In the genomic region with DNA sequence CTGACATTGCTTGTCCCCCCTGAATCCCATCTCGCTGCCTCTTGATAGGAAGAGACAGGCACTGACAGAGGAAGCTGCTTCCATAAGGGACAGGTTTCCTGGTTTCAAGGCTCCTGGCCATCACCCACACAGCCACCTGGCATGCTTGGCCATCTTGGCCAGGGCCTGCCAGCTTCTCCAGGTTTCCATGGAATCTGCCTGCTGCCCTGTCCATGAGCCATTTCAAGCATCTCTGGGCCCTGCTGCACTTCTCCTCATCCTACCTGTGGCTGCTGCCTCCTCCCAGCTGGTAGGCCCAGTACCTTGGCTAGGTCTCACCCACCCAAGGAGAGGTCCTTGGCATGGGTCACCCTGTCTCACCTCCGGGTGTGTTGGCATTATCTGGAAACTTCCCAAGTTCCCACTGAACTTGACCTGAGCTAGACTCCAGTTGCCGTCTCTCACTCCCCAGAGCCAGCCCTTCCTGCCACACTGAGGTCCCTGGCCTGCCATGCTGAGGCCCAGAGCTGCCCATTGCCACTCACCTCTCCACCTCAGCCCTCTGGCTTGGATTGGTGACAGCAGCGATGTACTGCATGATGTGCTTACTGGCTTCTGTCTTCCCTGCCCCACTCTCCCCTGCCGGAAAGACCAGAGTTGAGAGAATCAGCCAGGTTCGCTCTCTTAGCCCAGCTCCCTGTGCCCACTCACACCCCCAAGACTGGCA, we compare ENCODE assay signal across 17 cellular contexts. TPM values are rescaled to one million over a fixed set of nuclear protein-coding genes. Genes with fewer than 3 reads are reported as not detected.
A peak's percentile ranks its signal among the peaks of the same experiment; 100 is the strongest.
DNase-seq lines count a peak whose midpoint lies in the region; ATAC-seq, FAIRE-seq and TF ChIP-seq lines count a peak whose summit lies in the region.
"Had no signal": no experiment of that assay in that cellular context is flagged by ENCODE, and none has a peak within 500 bp of the region (broad histone marks: within the 10 kb centered on the region; RNA-seq: fewer than 3 reads in every experiment).

No MANE protein-coding gene starts in this region.

- no peak overlapping the region for H3K4me2 ChIP-seq in neural progenitor cell

- TF ChIP-seq CTCF in neural progenitor cell (IDR thresholded peaks at IDR 0.05) (no peak), Peyer's patch (IDR thresholded peaks at IDR 0.05) (no peak)

- peaks cover 70% of the 10 kb centered on the region for H3K4me1 Mint-ChIP-seq in activated CD4-positive, alpha-beta T cell treated with anti-CD3 and anti-CD28 coated beads for 36 hours
- peaks cover 40% of the 10 kb centered on the region for H3K4me1 Mint-ChIP-seq in activated T-helper 2 cell treated with anti-CD3 and anti-CD28 coated beads, Interferon-gamma antibody, Interleukin-2, Interleukin-4, amounts not matched to agents 10 μg/mL and 5 μg/mL and 100 μg/mL, durations not matched to agents 14 hours and 24 hours and 36 hours (ENCODE audit: low read depth)
- peaks cover 3% of the 10 kb centered on the region for H3K4me1 Mint-ChIP-seq in neural progenitor cell

- H3K9ac ChIP-seq in neural progenitor cell = no peak overlapping the region

- no peak overlapping the region for H2AFZ ChIP-seq in neural progenitor cell (replicated peaks)

- TF ChIP-seq POLR2A in GM12891 (IDR thresholded peaks at IDR 0.05; ENCODE audit: low read depth, low read length) (peak; percentile 8; the same call in 1 of the 2 replicates), Peyer's patch (IDR thresholded peaks at IDR 0.05) (no peak)

- no peaks in the 10 kb centered on the region for H3K79me2 ChIP-seq in neural progenitor cell (ENCODE audit: low read depth)

- POLR2A ChIA-PET in activated CD4-positive, alpha-beta T cell treated with anti-CD3 and anti-CD28 coated beads for 36 hours (lab: Charles Lee) = interaction anchor here (0.6 kb wide), 1 partner anchor 123 kb away, joined by 3 read pairs; no protein-coding TSS in a partner anchor

- no peak overlapping the region for H3K27ac ChIP-seq in neural progenitor cell
- H3K27ac ChIP-seq in Peyer's patch = peak overlapping the region in 1 of 4 donors; percentile 85
- H3K27ac ChIP-seq: brain microvascular endothelial cell, SK-N-MC had no signal

- DNase-seq in activated CD4-positive, alpha-beta T cell treated with anti-CD3 and anti-CD28 coated beads for 36 hours = peak; percentile 11
- no peak for DNase-seq in activated CD4-positive, alpha-beta T cell treated with anti-CD3 and anti-CD28 coated beads, Interleukin-2, amount 50 U/mL, for 1 hour
- DNase-seq in GM12891 (ENCODE audit: insufficient read length, low spot score) (no peak), neural progenitor cell (ENCODE audit: low spot score) (no peak), Peyer's patch (no peak), T-helper 9 cell (no peak), HuH-7.5 (ENCODE audit: low spot score) (no peak)
- no peak for DNase-seq in activated T-helper 2 cell treated with anti-CD3 and anti-CD28 coated beads, Interferon-gamma antibody, Interleukin-2, Interleukin-4, amounts not matched to agents 10 μg/mL and 5 μg/mL and 100 μg/mL, durations not matched to agents 14 hours and 24 hours and 36 hours (ENCODE audit: low spot score)
- DNase-seq: brain microvascular endothelial cell; effector CD4-positive, alpha-beta T cell; NCI-H146; occipital lobe had no signal

- CTCF ChIA-PET in activated CD4-positive, alpha-beta T cell treated with anti-CD3 and anti-CD28 coated beads for 36 hours (lab: Charles Lee) = interaction anchor here (0.5 to 1.2 kb wide), 5 partner anchors 26 to 309 kb away, joined by 3 to 5 read pairs (median 4); partner anchors contain the start of gene TBRG4

- H3K27me3 ChIP-seq in neural progenitor cell (no peaks in the 10 kb centered on the region), Peyer's patch (no peaks in the 10 kb centered on the region)

- H3K9me3 ChIP-seq in neural progenitor cell (ENCODE audit: low read depth) (no peaks in the 10 kb centered on the region), Peyer's patch (no peaks in the 10 kb centered on the region)
- H3K9me3 ChIP-seq: HAP-1 had no signal

- no peaks in the 10 kb centered on the region for H4K20me1 ChIP-seq in neural progenitor cell (ENCODE audit: low read depth)

- no peaks in the 10 kb centered on the region for H3K4me1 ChIP-seq in neural progenitor cell
- peaks cover 0 to 22% (median 11%) of the 10 kb centered on the region in 4 donors for H3K4me1 ChIP-seq in Peyer's patch
- H3K4me1 ChIP-seq: HAP-1 had no signal

- no peaks in the 10 kb centered on the region for H3F3A ChIP-seq in neural progenitor cell (ENCODE audit: low read depth)

- H3K9me3 Mint-ChIP-seq in activated CD4-positive, alpha-beta T cell treated with anti-CD3 and anti-CD28 coated beads for 36 hours (ENCODE audit: low read depth) = no peaks in the 10 kb centered on the region
- no peaks in the 10 kb centered on the region for H3K9me3 Mint-ChIP-seq in activated T-helper 2 cell treated with anti-CD3 and anti-CD28 coated beads, Interferon-gamma antibody, Interleukin-2, Interleukin-4, amounts not matched to agents 10 μg/mL and 5 μg/mL and 100 μg/mL, durations not matched to agents 14 hours and 24 hours and 36 hours
- H3K9me3 Mint-ChIP-seq in neural progenitor cell = no peaks in the 10 kb centered on the region

- H3K36me3 ChIP-seq in neural progenitor cell (no peaks in the 10 kb centered on the region), Peyer's patch (peaks cover 0 to 6% (median 0%) of the 10 kb centered on the region in 3 donors)

- no peak for FAIRE-seq in GM12891 (lab: Jason Lieb, UNC)
- FAIRE-seq: A204.1, K562, urothelium cell line had no signal

- peaks cover 78% of the 10 kb centered on the region for H3K36me3 Mint-ChIP-seq in activated CD4-positive, alpha-beta T cell treated with anti-CD3 and anti-CD28 coated beads for 36 hours (ENCODE audit: low read depth)
- H3K36me3 Mint-ChIP-seq in activated T-helper 2 cell treated with anti-CD3 and anti-CD28 coated beads, Interferon-gamma antibody, Interleukin-2, Interleukin-4, amounts not matched to agents 10 μg/mL and 5 μg/mL and 100 μg/mL, durations not matched to agents 14 hours and 24 hours and 36 hours (ENCODE audit: low read depth) = peaks cover 84% of the 10 kb centered on the region
- peaks cover 6% of the 10 kb centered on the region for H3K36me3 Mint-ChIP-seq in neural progenitor cell

- H3K27ac Mint-ChIP-seq in activated CD4-positive, alpha-beta T cell treated with anti-CD3 and anti-CD28 coated beads for 36 hours = peak overlapping the region; percentile 89
- H3K27ac Mint-ChIP-seq in activated T-helper 2 cell treated with anti-CD3 and anti-CD28 coated beads, Interferon-gamma antibody, Interleukin-2, Interleukin-4, amounts not matched to agents 10 μg/mL and 5 μg/mL and 100 μg/mL, durations not matched to agents 14 hours and 24 hours and 36 hours = peak overlapping the region; percentile 98
- H3K27ac Mint-ChIP-seq in neural progenitor cell = no peak overlapping the region

- H3K27me3 Mint-ChIP-seq in activated CD4-positive, alpha-beta T cell treated with anti-CD3 and anti-CD28 coated beads for 36 hours = no peaks in the 10 kb centered on the region
- H3K27me3 Mint-ChIP-seq in activated T-helper 2 cell treated with anti-CD3 and anti-CD28 coated beads, Interferon-gamma antibody, Interleukin-2, Interleukin-4, amounts not matched to agents 10 μg/mL and 5 μg/mL and 100 μg/mL, durations not matched to agents 14 hours and 24 hours and 36 hours (ENCODE audit: low read depth) = no peaks in the 10 kb centered on the region
- H3K27me3 Mint-ChIP-seq in neural progenitor cell (ENCODE audit: insufficient read depth, low read depth) = peaks cover 2% of the 10 kb centered on the region

- intact Hi-C loops in activated CD4-positive, alpha-beta T cell treated with anti-CD3 and anti-CD28 coated beads for 36 hours (cut with DNase I, micrococcal nuclease) = no loop called here
- intact Hi-C loops in activated T-helper 2 cell treated with anti-CD3 and anti-CD28 coated beads, Interferon-gamma antibody, Interleukin-2, Interleukin-4, amounts not matched to agents 10 μg/mL and 5 μg/mL and 100 μg/mL, durations not matched to agents 14 hours and 24 hours and 36 hours (cut with micrococcal nuclease) = loop anchor here (5.0 kb wide), 1 partner anchor 129 kb away; the partner anchor contains the start of gene H2AZ2

- H3K4me3 ChIP-seq in neural progenitor cell = no peak overlapping the region
- no peak overlapping the region for H3K4me3 ChIP-seq in Peyer's patch
- H3K4me3 ChIP-seq: HAP-1, K562, SK-N-MC had no signal

- ATAC-seq in activated CD4-positive, alpha-beta T cell treated with anti-CD3 and anti-CD28 coated beads for 36 hours = no peak
- ATAC-seq: K562 had no signal

- peak overlapping the region; percentile 99 for H3K4me3 Mint-ChIP-seq in activated CD4-positive, alpha-beta T cell treated with anti-CD3 and anti-CD28 coated beads for 36 hours
- peak overlapping the region; percentile 97 for H3K4me3 Mint-ChIP-seq in activated T-helper 2 cell treated with anti-CD3 and anti-CD28 coated beads, Interferon-gamma antibody, Interleukin-2, Interleukin-4, amounts not matched to agents 10 μg/mL and 5 μg/mL and 100 μg/mL, durations not matched to agents 14 hours and 24 hours and 36 hours (ENCODE audit: low read depth)
- peak overlapping the region; percentile 62 for H3K4me3 Mint-ChIP-seq in neural progenitor cell

TF ChIP-seq in GM12891, 5 proteins besides CTCF, POLR2A, EP300 and RAD21:
- no peak for TF ChIP-seq PAX5 (IDR thresholded peaks at IDR 0.05; ENCODE audit: insufficient read depth, low read length, severe bottlenecking)
- no peak for TF ChIP-seq POU2F2 (IDR thresholded peaks at IDR 0.05; ENCODE audit: low read depth, low read length)
- no peak for TF ChIP-seq TAF1 (IDR thresholded peaks at IDR 0.05; ENCODE audit: low read depth, low read length)
- TF ChIP-seq POLR2AphosphoS5 (IDR thresholded peaks at IDR 0.05; ENCODE audit: low read depth, low read length) = no peak; the same call in 1 of the 2 replicates
- no peak for TF ChIP-seq SPI1 (IDR thresholded peaks at IDR 0.05; ENCODE audit: low read depth, low read length)
TF ChIP-seq in GM12891: peak in this region for 0.

RNA-seq across cellular contexts. Expression of gene MYO1G, which starts 2.6 kb away (rescaled TPM):
- total RNA-seq in activated CD4-positive, alpha-beta T cell treated with anti-CD3 and anti-CD28 coated beads for 36 hours = 100 to 1,000 TPM; 369 to 376 TPM
- polyA plus RNA-seq in GM12891 (2012; ENCODE audit: low read depth, missing spikeins) = 203 TPM
- total RNA-seq in activated T-helper 2 cell treated with anti-CD3 and anti-CD28 coated beads, Interferon-gamma antibody, Interleukin-2, Interleukin-4, amounts not matched to agents 10 μg/mL and 5 μg/mL and 100 μg/mL, durations not matched to agents 14 hours and 24 hours and 36 hours = 442 and 450 TPM in 2 replicates
- total RNA-seq in neural progenitor cell (ENCODE audit: low replicate concordance) (0.03 TPM in 1 of 2 replicates, not detected in the other), Peyer's patch (10 to 100 TPM in 1 of 4 donors, 1 to 10 TPM in 3; 2.7 to 14.9 (median 5.0) TPM)

RNA-seq across cellular contexts. Expression of gene CCM2, which starts 23.8 kb away (rescaled TPM):
- 10 to 100 TPM; 70.1 to 80.1 TPM for total RNA-seq in activated CD4-positive, alpha-beta T cell treated with anti-CD3 and anti-CD28 coated beads for 36 hours
- polyA plus RNA-seq in GM12891 (2012; ENCODE audit: low read depth, missing spikeins) = 64.9 TPM
- 61.3 and 61.7 TPM in 2 replicates for total RNA-seq in activated T-helper 2 cell treated with anti-CD3 and anti-CD28 coated beads, Interferon-gamma antibody, Interleukin-2, Interleukin-4, amounts not matched to agents 10 μg/mL and 5 μg/mL and 100 μg/mL, durations not matched to agents 14 hours and 24 hours and 36 hours
- total RNA-seq in neural progenitor cell (ENCODE audit: low replicate concordance) (21.8 and 37.5 TPM in 2 replicates), Peyer's patch (10 to 100 TPM; 23.3 to 49.5 (median 32.5) TPM)

Comparison
In these comparisons a context has a peak if more than half of its experiments do, and no peak if none do; other contexts are left out.
1. RNA of gene MYO1G, which starts 2.6 kb away (total RNA-seq): 442 to 450 TPM in activated T-helper 2 cell treated with anti-CD3 and anti-CD28 coated beads, Interferon-gamma antibody, Interleukin-2, Interleukin-4, amounts not matched to agents 10 μg/mL and 5 μg/mL and 100 μg/mL, durations not matched to agents 14 hours and 24 hours and 36 hours and 369 to 376 TPM in activated CD4-positive, alpha-beta T cell treated with anti-CD3 and anti-CD28 coated beads for 36 hours; 2.7 to 14.9 TPM in Peyer's patch and 0.03 TPM in neural progenitor cell; every median in the first group is over 10 times any median in the second.
2. Peak in every context shown above with its lines, with median percentiles within 50 percentile points of each other: H3K4me3 Mint-ChIP-seq.